1 cellular context compared by ENCODE assay signal in the genomic region with DNA sequence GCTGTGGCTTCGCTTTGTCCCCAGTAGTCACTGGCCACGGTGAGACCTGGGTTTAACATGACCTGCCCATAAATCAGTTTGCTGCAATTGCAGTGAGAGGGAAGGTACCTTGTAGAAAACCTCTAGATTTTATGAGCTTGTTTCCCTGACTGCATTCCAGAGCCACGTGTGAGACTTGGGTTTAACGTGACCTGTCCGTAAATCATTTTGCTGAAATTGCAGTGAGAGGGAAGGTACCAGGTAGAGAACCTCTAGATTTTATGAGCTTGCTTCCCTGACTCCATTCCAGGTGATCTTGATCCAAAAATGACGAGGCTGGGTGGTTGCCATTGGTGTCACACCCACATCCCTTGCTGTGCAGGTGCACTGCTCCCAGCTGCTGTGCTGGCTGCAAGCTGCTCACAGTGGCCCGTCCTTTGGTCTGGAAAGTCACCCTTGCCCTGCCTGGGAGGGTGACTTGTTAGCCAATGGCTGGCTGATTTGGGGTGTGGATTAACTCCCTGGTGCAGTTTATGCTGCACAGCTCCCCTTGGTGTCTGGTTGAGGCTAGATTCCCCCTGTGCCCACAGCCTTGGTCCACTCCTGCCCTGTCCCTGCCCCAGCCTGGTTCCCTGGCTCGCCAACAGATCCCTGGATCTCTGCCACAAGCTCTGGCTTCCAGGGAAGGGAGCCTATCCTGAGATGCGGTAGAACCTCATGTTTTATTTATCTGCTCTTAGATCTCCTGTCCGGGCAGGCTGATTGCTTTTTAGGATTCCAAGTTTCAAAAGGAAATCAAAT.
TF ChIP-seq lines count a peak whose summit lies in the region.

No MANE protein-coding gene starts in this region.

TF ChIP-seq in liver, 16 proteins besides CTCF, POLR2A, EP300 and RAD21 (continued from another document):
- TF ChIP-seq, protein P1, sequence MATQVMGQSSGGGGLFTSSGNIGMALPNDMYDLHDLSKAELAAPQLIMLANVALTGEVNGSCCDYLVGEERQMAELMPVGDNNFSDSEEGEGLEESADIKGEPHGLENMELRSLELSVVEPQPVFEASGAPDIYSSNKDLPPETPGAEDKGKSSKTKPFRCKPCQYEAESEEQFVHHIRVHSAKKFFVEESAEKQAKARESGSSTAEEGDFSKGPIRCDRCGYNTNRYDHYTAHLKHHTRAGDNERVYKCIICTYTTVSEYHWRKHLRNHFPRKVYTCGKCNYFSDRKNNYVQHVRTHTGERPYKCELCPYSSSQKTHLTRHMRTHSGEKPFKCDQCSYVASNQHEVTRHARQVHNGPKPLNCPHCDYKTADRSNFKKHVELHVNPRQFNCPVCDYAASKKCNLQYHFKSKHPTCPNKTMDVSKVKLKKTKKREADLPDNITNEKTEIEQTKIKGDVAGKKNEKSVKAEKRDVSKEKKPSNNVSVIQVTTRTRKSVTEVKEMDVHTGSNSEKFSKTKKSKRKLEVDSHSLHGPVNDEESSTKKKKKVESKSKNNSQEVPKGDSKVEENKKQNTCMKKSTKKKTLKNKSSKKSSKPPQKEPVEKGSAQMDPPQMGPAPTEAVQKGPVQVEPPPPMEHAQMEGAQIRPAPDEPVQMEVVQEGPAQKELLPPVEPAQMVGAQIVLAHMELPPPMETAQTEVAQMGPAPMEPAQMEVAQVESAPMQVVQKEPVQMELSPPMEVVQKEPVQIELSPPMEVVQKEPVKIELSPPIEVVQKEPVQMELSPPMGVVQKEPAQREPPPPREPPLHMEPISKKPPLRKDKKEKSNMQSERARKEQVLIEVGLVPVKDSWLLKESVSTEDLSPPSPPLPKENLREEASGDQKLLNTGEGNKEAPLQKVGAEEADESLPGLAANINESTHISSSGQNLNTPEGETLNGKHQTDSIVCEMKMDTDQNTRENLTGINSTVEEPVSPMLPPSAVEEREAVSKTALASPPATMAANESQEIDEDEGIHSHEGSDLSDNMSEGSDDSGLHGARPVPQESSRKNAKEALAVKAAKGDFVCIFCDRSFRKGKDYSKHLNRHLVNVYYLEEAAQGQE (IDR thresholded peaks at IDR 0.05): no peak
- TF ChIP-seq SP1 (IDR thresholded peaks at IDR 0.05) (peak; percentile 94), TAF1 (conservative IDR thresholded peaks at IDR 0.05) (no peak), HNF4A (conservative IDR thresholded peaks at IDR 0.05) (peak; percentile 83 to 91), GABPA (IDR thresholded peaks at IDR 0.05 in 1 of 2, conservative IDR thresholded peaks at IDR 0.05 in 1 of 2) (no peak), EGR1 (IDR thresholded peaks at IDR 0.05; ENCODE audit: low read depth in 2 of 2) (no peak), JUND (IDR thresholded peaks at IDR 0.05) (no peak), RXRA (IDR thresholded peaks at IDR 0.05) (peak; percentile 69 to 86), FOXA2 (IDR thresholded peaks at IDR 0.05) (no peak), FOXA1 (IDR thresholded peaks at IDR 0.05) (peak; percentile 46), YY1 (IDR thresholded peaks at IDR 0.05) (peak; percentile 78)
- TF ChIP-seq, protein P2, sequence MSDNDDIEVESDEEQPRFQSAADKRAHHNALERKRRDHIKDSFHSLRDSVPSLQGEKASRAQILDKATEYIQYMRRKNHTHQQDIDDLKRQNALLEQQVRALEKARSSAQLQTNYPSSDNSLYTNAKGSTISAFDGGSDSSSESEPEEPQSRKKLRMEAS (IDR thresholded peaks at IDR 0.05): no peak
TF ChIP-seq in liver: peak in this region for 7.
